Comparison of ENCODE assay signal across 8 cellular contexts in the genomic region with DNA sequence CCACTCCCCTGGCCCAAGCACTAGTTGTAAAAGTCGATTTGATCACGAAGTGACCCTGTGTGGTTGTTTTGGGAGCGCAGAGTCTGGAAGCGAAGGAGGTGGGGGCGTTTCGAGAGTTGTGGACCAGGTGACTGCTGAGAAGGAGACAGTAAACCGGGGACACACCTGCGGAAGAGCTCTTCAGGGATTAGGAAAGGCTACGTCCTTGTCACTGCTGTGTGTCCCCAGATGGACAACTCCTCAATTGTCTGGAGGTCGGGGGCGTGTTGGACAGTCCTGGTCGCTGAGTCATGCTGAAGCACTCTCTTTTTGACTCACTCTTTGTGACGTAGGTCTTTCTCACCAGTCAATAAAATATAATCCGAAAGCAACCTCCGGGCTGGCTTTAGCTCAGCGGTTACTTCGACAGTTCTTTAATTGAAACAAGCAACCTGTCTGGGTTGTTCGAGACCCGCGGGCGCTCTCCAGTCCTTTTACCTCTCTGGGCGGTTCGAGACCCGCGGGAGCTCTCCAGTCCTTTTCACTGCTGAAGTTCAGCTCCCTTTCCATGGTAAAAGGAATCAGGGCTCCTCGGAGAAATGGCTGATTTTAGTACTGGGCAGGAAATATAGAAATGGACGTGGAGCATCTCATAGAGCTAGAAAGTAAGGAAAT. TPM values are rescaled to one million over a fixed set of nuclear protein-coding genes. Genes with fewer than 3 reads are reported as not detected.
DNase-seq lines count a peak whose midpoint lies in the region; ATAC-seq and TF ChIP-seq lines count a peak whose summit lies in the region.

No MANE protein-coding gene starts in this region.

- peak overlapping the region; percentile 66 for H3K4me3 ChIP-seq in brain microvascular endothelial cell (ENCODE audit: low read depth, low read length)
- peak overlapping the region; percentile 90 for H3K4me3 ChIP-seq in iPS-15b (ENCODE audit: low read depth, low read length)
- H3K4me3 ChIP-seq in gastrocnemius medialis: peak overlapping the region; percentile 57 to 66 (median 62)

- in situ Hi-C loops in brain microvascular endothelial cell (cut with HindIII; ENCODE audit: low pct_ligation_motif_present, low sequenced_read_pairs): no loop called here
- in situ Hi-C loops in gastrocnemius medialis (cut with MboI; ENCODE audit: low sequenced_read_pairs in 4 of 4): loop anchor here in 1 of 4 donors (25.0 kb wide), 1 partner anchor 851 kb away; no protein-coding TSS in a partner anchor

- TF ChIP-seq POLR2A in gastrocnemius medialis (IDR thresholded peaks at IDR 0.05): peak; percentile 56 to 63

- peak; percentile 32 for DNase-seq in NCI-H2081 treated with DMSO at 0.1 percent for 48 hours (lab: John Stamatoyannopoulos, UW)
- peak; percentile 91 for DNase-seq in UCSD-AML1 (lab: John Stamatoyannopoulos, UW; ENCODE audit: unreplicated experiment)
- DNase-seq in brain microvascular endothelial cell: peak; percentile 99
- DNase-seq in gastrocnemius medialis: peak; percentile 79 to 88
- no peak for DNase-seq in NCI-H1105 treated with DMSO at 0.1 percent for 48 hours (lab: John Stamatoyannopoulos, UW)

- H3K4me1 ChIP-seq in iPS-15b (ENCODE audit: control insufficient read depth, insufficient read depth, low read length) (no peaks in the 10 kb centered on the region), gastrocnemius medialis (peaks cover 0 to 13% of the 10 kb centered on the region in 2 donors)

- H3K27me3 ChIP-seq in brain microvascular endothelial cell (replicated peaks) (no peaks in the 10 kb centered on the region), iPS-15b (ENCODE audit: control insufficient read depth, insufficient read depth, low read length) (no peaks in the 10 kb centered on the region), gastrocnemius medialis (no peaks in the 10 kb centered on the region)

- TF ChIP-seq CTCF in brain microvascular endothelial cell (IDR thresholded peaks at IDR 0.05; ENCODE audit: low read depth, low read length, missing control alignments) (no peak), gastrocnemius medialis (IDR thresholded peaks at IDR 0.05 in 4 of 5, conservative IDR thresholded peaks at IDR 0.05 in 1 of 5) (no peak)

- H3K27ac ChIP-seq in brain microvascular endothelial cell (peak overlapping the region; percentile 52), gastrocnemius medialis (peak overlapping the region; percentile 82 to 91 (median 86))

- H3K9ac ChIP-seq in iPS-15b (ENCODE audit: low read depth, low read length): no peak overlapping the region

- H3K36me3 ChIP-seq in brain microvascular endothelial cell (replicated peaks): peaks cover 6% of the 10 kb centered on the region
- peaks cover 4% of the 10 kb centered on the region for H3K36me3 ChIP-seq in iPS-15b (ENCODE audit: control insufficient read depth, insufficient read depth, low read length)
- peaks cover 0 to 2% of the 10 kb centered on the region in 2 donors for H3K36me3 ChIP-seq in gastrocnemius medialis

- H3K9me3 ChIP-seq in iPS-15b (ENCODE audit: control insufficient read depth, insufficient read depth, low read length) (no peaks in the 10 kb centered on the region), gastrocnemius medialis (no peaks in the 10 kb centered on the region)

- ATAC-seq in GM18502 (IDR thresholded peaks at IDR 0.05; ENCODE audit: poor library complexity, unreplicated experiment) (peak; percentile 89), HG02973 (IDR thresholded peaks at IDR 0.05; ENCODE audit: unreplicated experiment) (peak; percentile 82), gastrocnemius medialis (peak; percentile 92 to 95)

- intact Hi-C loops in gastrocnemius medialis (cut with DNase I; ENCODE audit: low total_unique reads): loop anchor here (1.0 to 5.0 kb wide), 4 partner anchors 11 to 309 kb away; partner anchors contain the start of genes ANKHD1, WDR55 and ZMAT2

RNA-seq across cellular contexts. Expression of gene ZMAT2, which starts 10.8 kb away (rescaled TPM):
- 10 to 100 TPM; 44.2 to 56.5 (median 51.9) TPM for total RNA-seq in gastrocnemius medialis

RNA-seq across cellular contexts. Expression of gene HARS2, which starts 19.8 kb away (rescaled TPM):
- total RNA-seq in gastrocnemius medialis: 10 to 100 TPM; 25.2 to 36.0 (median 27.0) TPM

RNA-seq across cellular contexts. Expression of gene HARS1, which starts 19.9 kb away (rescaled TPM):
- total RNA-seq in gastrocnemius medialis: 10 to 100 TPM; 38.2 to 72.9 (median 59.4) TPM

RNA-seq across cellular contexts. Expression of gene DND1, which starts 37.6 kb away (rescaled TPM):
- total RNA-seq in gastrocnemius medialis: 1 to 10 TPM in 2 of 4 donors, under 1 TPM in 1, not detected in 1; 0.20 to 5.0 (median 1.8) TPM

RNA-seq across cellular contexts. Expression of gene WDR55, which starts 46.3 kb away (rescaled TPM):
- 10 to 100 TPM; 10.9 to 18.7 (median 15.1) TPM for total RNA-seq in gastrocnemius medialis
